19 cellular contexts compared by ENCODE assay signal in the genomic region with DNA sequence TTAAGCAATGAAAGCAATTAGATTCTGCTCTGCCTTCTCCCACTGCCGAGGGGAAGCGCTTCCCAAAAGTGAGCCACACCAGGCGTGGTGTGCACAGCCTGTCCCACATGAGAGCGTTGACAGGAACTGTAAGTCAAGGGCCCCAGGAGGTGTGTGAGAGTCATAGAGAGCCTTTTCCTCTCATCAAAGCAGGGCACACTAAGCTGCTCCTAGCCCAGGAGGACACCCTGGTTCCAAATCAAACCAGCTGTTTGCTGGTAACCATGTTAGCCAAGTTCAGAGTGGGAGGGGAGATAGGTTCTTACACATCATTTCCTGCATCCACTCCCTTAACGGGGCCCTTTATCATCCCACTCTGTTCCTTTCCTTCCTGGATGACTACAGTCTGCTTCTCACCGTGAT.
DNase-seq lines count a peak whose midpoint lies in the region; ATAC-seq and TF ChIP-seq lines count a peak whose summit lies in the region.
"Had no signal": no experiment of that assay in that cellular context is flagged by ENCODE, and none has a peak within 500 bp of the region (broad histone marks: within the 10 kb centered on the region; RNA-seq: fewer than 3 reads in every experiment).

No MANE protein-coding gene starts in this region.

- no peak overlapping the region for H3K4me3 ChIP-seq in esophagus squamous epithelium
- H3K4me3 ChIP-seq: GM12878 had no signal

- no peak overlapping the region for H3K4me3 Mint-ChIP-seq in activated CD4-positive, alpha-beta T cell treated with anti-CD3 and anti-CD28 coated beads for 36 hours
- H3K4me3 Mint-ChIP-seq: activated naive CD8-positive, alpha-beta T cell; CD4-positive, alpha-beta memory T cell; HFFc6 had no signal

- TF ChIP-seq CTCF in RWPE1 (conservative IDR thresholded peaks at IDR 0.05; ENCODE audit: low read depth) (no peak), esophagus squamous epithelium (IDR thresholded peaks at IDR 0.05) (no peak), omental fat pad (IDR thresholded peaks at IDR 0.05) (no peak)

- H3K27me3 ChIP-seq in esophagus squamous epithelium: no peaks in the 10 kb centered on the region

- no peak overlapping the region for H3K27ac Mint-ChIP-seq in activated CD4-positive, alpha-beta T cell treated with anti-CD3 and anti-CD28 coated beads for 36 hours
- H3K27ac Mint-ChIP-seq: activated naive CD8-positive, alpha-beta T cell; CD4-positive, alpha-beta memory T cell; HFFc6 had no signal

- intact Hi-C loops in activated CD4-positive, alpha-beta T cell treated with anti-CD3 and anti-CD28 coated beads for 36 hours (cut with DNase I, micrococcal nuclease): no loop called here
- intact Hi-C loops in esophagus squamous epithelium (cut with DNase I): no loop called here

- H3K27me3 Mint-ChIP-seq in activated CD4-positive, alpha-beta T cell treated with anti-CD3 and anti-CD28 coated beads for 36 hours: peaks cover 10% of the 10 kb centered on the region

- no peaks in the 10 kb centered on the region for H3K36me3 ChIP-seq in esophagus squamous epithelium

- peaks cover 15 to 68% (median 18%) of the 10 kb centered on the region in 3 donors for H3K4me1 ChIP-seq in esophagus squamous epithelium

- no peaks in the 10 kb centered on the region for H3K36me3 Mint-ChIP-seq in activated CD4-positive, alpha-beta T cell treated with anti-CD3 and anti-CD28 coated beads for 36 hours (ENCODE audit: low read depth)
- H3K36me3 Mint-ChIP-seq: activated naive CD8-positive, alpha-beta T cell; CD4-positive, alpha-beta memory T cell had no signal

- H3K9me3 Mint-ChIP-seq in activated CD4-positive, alpha-beta T cell treated with anti-CD3 and anti-CD28 coated beads for 36 hours (ENCODE audit: low read depth): no peaks in the 10 kb centered on the region
- H3K9me3 Mint-ChIP-seq: HFFc6 had no signal

- peak; percentile 72 for ATAC-seq in activated CD4-positive, alpha-beta T cell treated with anti-CD3 and anti-CD28 coated beads for 36 hours
- peak; percentile 67 for ATAC-seq in omental fat pad (ENCODE audit: low FRiP score)
- ATAC-seq: GM12878 had no signal

- no peak for TF ChIP-seq POLR2A in esophagus squamous epithelium (IDR thresholded peaks at IDR 0.05)

- peak overlapping the region; percentile 53 for H3K27ac ChIP-seq in RWPE1
- peak overlapping the region in 3 of 4 donors; percentile 37 to 60 (median 53) for H3K27ac ChIP-seq in esophagus squamous epithelium
- H3K27ac ChIP-seq: KMS-11 had no signal

- 30 to 49% methylated on average over 4 to 6 of the region's 6 CpGs for WGBS in esophagus squamous epithelium, 2 donors

- POLR2A ChIA-PET in activated CD4-positive, alpha-beta T cell treated with anti-CD3 and anti-CD28 coated beads for 36 hours (lab: Charles Lee): no interaction called here
- POLR2A ChIA-PET in RWPE1 (lab: Yijun Ruan, JAX; ENCODE audit: low non-redundant PET): no interaction called here

- CTCF ChIA-PET in activated CD4-positive, alpha-beta T cell treated with anti-CD3 and anti-CD28 coated beads for 36 hours (lab: Charles Lee): interaction anchor here (0.6 kb wide), 1 partner anchor 36 kb away, joined by 3 read pairs; no protein-coding TSS in a partner anchor
- CTCF ChIA-PET in RWPE1 (lab: Yijun Ruan, JAX): interaction anchor here (1.1 kb wide), 1 partner anchor 135 kb away, joined by 6 read pairs; no protein-coding TSS in a partner anchor

- peak; percentile 15 for DNase-seq in activated CD4-positive, alpha-beta T cell treated with anti-CD3 and anti-CD28 coated beads for 36 hours
- no peak for DNase-seq in activated CD4-positive, alpha-beta T cell treated with anti-CD3 and anti-CD28 coated beads for 4 hours
- DNase-seq in RWPE1 (ENCODE audit: low spot score) (no peak), esophagus squamous epithelium (lab: John Stamatoyannopoulos, UW) (no peak), omental fat pad (ENCODE audit: low spot score) (no peak), NCI-H128 (lab: John Stamatoyannopoulos, UW; ENCODE audit: unreplicated experiment) (no peak), T1000 (lab: John Stamatoyannopoulos, UW) (no peak), SW 1271 (lab: John Stamatoyannopoulos, UW) (no peak)
- DNase-seq: activated CD4-positive, CD25-positive, alpha-beta regulatory T cell; activated CD8-positive, alpha-beta memory T cell treated with anti-CD3 and anti-CD28 coated beads, Interleukin-2, amount 50 U/mL, for 4 hours; CD4-positive, alpha-beta memory T cell; cerebellar nuclear complex; HFFc6; NCI-H1694 treated with DMSO at 0.1 percent for 48 hours; NCI-H510A; OCI-M1 had no signal

- peaks cover 3% of the 10 kb centered on the region for H3K4me1 Mint-ChIP-seq in activated CD4-positive, alpha-beta T cell treated with anti-CD3 and anti-CD28 coated beads for 36 hours

- H3K9me3 ChIP-seq in esophagus squamous epithelium: no peaks in the 10 kb centered on the region
